4 cellular contexts compared by ENCODE assay signal in genomic region chr1:248455045-248455444, GRCh38. TPM values are rescaled to one million over a fixed set of nuclear protein-coding genes. Genes with fewer than 3 reads are reported as not detected.
"Had no signal": no experiment of that assay in that cellular context is flagged by ENCODE, and none has a peak within 500 bp of the region (broad histone marks: within the 10 kb centered on the region; RNA-seq: fewer than 3 reads in every experiment).

No MANE protein-coding gene starts in this region.

RNA-seq across cellular contexts. Expression of gene OR2T2, which starts 9.6 kb away (rescaled TPM):
- total RNA-seq: GM23338, H1, H9, HT-29 had no signal

RNA-seq across cellular contexts. Expression of gene OR2T3, which starts 18.1 kb away (rescaled TPM):
- total RNA-seq: GM23338, H1, H9, HT-29 had no signal

RNA-seq across cellular contexts. Expression of gene OR2T5, which starts 33.3 kb away (rescaled TPM):
- total RNA-seq: GM23338, H1, H9, HT-29 had no signal

RNA-seq across cellular contexts. Expression of gene OR2T1, which starts 52.2 kb away (rescaled TPM):
- total RNA-seq: GM23338, H1, H9, HT-29 had no signal

RNA-seq across cellular contexts. Expression of gene OR2G6, which starts 52.8 kb away (rescaled TPM):
- total RNA-seq: GM23338, H1, H9, HT-29 had no signal
